10 cellular contexts compared by ENCODE assay signal in genomic region chr3:139797724-139798343, GRCh38.
A peak's percentile ranks its signal among the peaks of the same experiment; 100 is the strongest.
DNase-seq lines count a peak whose midpoint lies in the region; ATAC-seq and TF ChIP-seq lines count a peak whose summit lies in the region.
"Had no signal": no experiment of that assay in that cellular context is flagged by ENCODE, and none has a peak within 500 bp of the region (broad histone marks: within the 10 kb centered on the region; RNA-seq: fewer than 3 reads in every experiment).

No MANE protein-coding gene starts in this region.

- H3K27ac ChIP-seq in brain microvascular endothelial cell = no peak overlapping the region

- ATAC-seq in GM19324 (IDR thresholded peaks at IDR 0.05; ENCODE audit: low FRiP score, unreplicated experiment) = no peak

- no peak overlapping the region for H3K4me3 ChIP-seq in H7 (ENCODE audit: insufficient read depth, low read depth, low read length)
- H3K4me3 ChIP-seq in brain microvascular endothelial cell (ENCODE audit: low read depth, low read length) = no peak overlapping the region
- H3K4me3 ChIP-seq: lung had no signal

- in situ Hi-C loops in brain microvascular endothelial cell (cut with HindIII; ENCODE audit: low pct_ligation_motif_present, low sequenced_read_pairs) = no loop called here

- TF ChIP-seq CTCF in brain microvascular endothelial cell (IDR thresholded peaks at IDR 0.05; ENCODE audit: low read depth, low read length, missing control alignments) = no peak

- H3K36me3 ChIP-seq in H7 (replicated peaks; ENCODE audit: control insufficient read depth, insufficient read depth, low read length) (no peaks in the 10 kb centered on the region), brain microvascular endothelial cell (replicated peaks) (no peaks in the 10 kb centered on the region)

- H3K27me3 ChIP-seq in H7 (ENCODE audit: control insufficient read depth, insufficient read depth, low read length) (no peaks in the 10 kb centered on the region), brain microvascular endothelial cell (replicated peaks) (no peaks in the 10 kb centered on the region)

- peak; percentile 40 for DNase-seq in H7
- peak; percentile 16 for DNase-seq in NAMALWA (ENCODE audit: low spot score)
- DNase-seq in brain microvascular endothelial cell = peak; percentile 49
- peak; percentile 70 for DNase-seq in myocyte (ENCODE audit: low read depth)
- DNase-seq in NCI-H526 treated with DMSO at 0.1 percent for 48 hours (lab: John Stamatoyannopoulos, UW) = no peak
- no peak for DNase-seq in NCI-H146 (lab: John Stamatoyannopoulos, UW)
- DNase-seq: caudate nucleus, SW 1271 had no signal

Comparison
In these comparisons a context has a peak if more than half of its experiments do, and no peak if none do; other contexts are left out.
1. DNase-seq: peak in H7 (single experiment), NAMALWA (single experiment), brain microvascular endothelial cell (single experiment) and myocyte (single experiment); none in NCI-H526 treated with DMSO at 0.1 percent for 48 hours (single experiment) and NCI-H146 (single experiment).